In genomic region chr1:12502300-12503109, GRCh38 we compare ENCODE assay signal across 19 cellular contexts.
DNase-seq lines count a peak whose midpoint lies in the region; ATAC-seq, FAIRE-seq and TF ChIP-seq lines count a peak whose summit lies in the region.
"Had no signal": no experiment of that assay in that cellular context is flagged by ENCODE, and none has a peak within 500 bp of the region (broad histone marks: within the 10 kb centered on the region; RNA-seq: fewer than 3 reads in every experiment).

No MANE protein-coding gene starts in this region.

- no peak for TF ChIP-seq CTCF in PC-3 (conservative IDR thresholded peaks at IDR 0.05; ENCODE audit: low read depth, low read length)
- no peak for TF ChIP-seq CTCF in astrocyte (IDR thresholded peaks at IDR 0.05; ENCODE audit: insufficient read depth, low read depth, low read length)
- TF ChIP-seq CTCF in right atrium auricular region (IDR thresholded peaks at IDR 0.05), result no peak

- H3K9me2 ChIP-seq in PC-3 (replicated peaks; ENCODE audit: low read length), result no peaks in the 10 kb centered on the region

- H3K36me3 ChIP-seq in PC-3 (ENCODE audit: low read depth, low read length) (0 out of 2 replicates have a peak, but pooled peaks cover 10% of the 10 kb centered on the region), astrocyte (ENCODE audit: insufficient read depth, low read length) (peaks cover 2% of the 10 kb centered on the region), right atrium auricular region (peaks cover 17% of the 10 kb centered on the region)

- H3K36me3 Mint-ChIP-seq in astrocyte (ENCODE audit: low read depth, unreplicated experiment), result peaks cover 22% of the 10 kb centered on the region

- no peaks in the 10 kb centered on the region for H3K27me3 Mint-ChIP-seq in astrocyte (ENCODE audit: low read depth, unreplicated experiment)
- H3K27me3 Mint-ChIP-seq: CD4-positive, alpha-beta T cell had no signal

- H4K20me1 ChIP-seq in PC-3 (ENCODE audit: low read length), result no peaks in the 10 kb centered on the region
- H4K20me1 ChIP-seq in astrocyte (ENCODE audit: insufficient read depth, low read length), result no peaks in the 10 kb centered on the region

- H2AFZ ChIP-seq in PC-3 (ENCODE audit: low read length) (no peak overlapping the region), astrocyte (ENCODE audit: low read depth, low read length) (no peak overlapping the region)

- H3K27me3 ChIP-seq in PC-3 (ENCODE audit: low read length) (no peaks in the 10 kb centered on the region), astrocyte (ENCODE audit: insufficient read depth, low read length) (no peaks in the 10 kb centered on the region), right atrium auricular region (no peaks in the 10 kb centered on the region)
- H3K27me3 ChIP-seq: SJSA1, spleen, vagina had no signal

- no peaks in the 10 kb centered on the region for H3K4me1 Mint-ChIP-seq in astrocyte (ENCODE audit: low read depth, unreplicated experiment)

- H3K9me3 ChIP-seq in PC-3 (ENCODE audit: low read length), result no peaks in the 10 kb centered on the region
- H3K9me3 ChIP-seq in astrocyte (ENCODE audit: insufficient read depth, low read depth, low read length), result no peaks in the 10 kb centered on the region
- H3K9me3 ChIP-seq in right atrium auricular region, result no peaks in the 10 kb centered on the region
- H3K9me3 ChIP-seq: prostate gland, SJSA1, spleen, vagina had no signal

- H3K4me1 ChIP-seq in PC-3 (ENCODE audit: insufficient read depth, low read length) (peaks cover 20% of the 10 kb centered on the region), astrocyte (ENCODE audit: insufficient read depth, low read length) (peaks cover 11% of the 10 kb centered on the region), right atrium auricular region (peaks cover 0 to 25% of the 10 kb centered on the region in 2 donors)
- H3K4me1 ChIP-seq: prostate gland, spleen had no signal

- H3K9me3 Mint-ChIP-seq in astrocyte (ENCODE audit: unreplicated experiment), result no peaks in the 10 kb centered on the region
- H3K9me3 Mint-ChIP-seq: CD4-positive, alpha-beta T cell had no signal

- H3K4me3 ChIP-seq in PC-3 (ENCODE audit: low read length), result no peak overlapping the region
- H3K4me3 ChIP-seq in astrocyte (ENCODE audit: insufficient read depth, low read depth, low read length), result no peak overlapping the region
- no peak overlapping the region for H3K4me3 ChIP-seq in right atrium auricular region
- H3K4me3 ChIP-seq: prostate gland, SJSA1, spleen, vagina had no signal

- H3K9ac ChIP-seq in PC-3 (ENCODE audit: low read length) (no peak overlapping the region), astrocyte (ENCODE audit: low read length) (no peak overlapping the region)

- intact Hi-C loops in PC-3 (cut with micrococcal nuclease) (no loop called here), sciatic nerve (cut with DNase I) (no loop called here)

- no peak overlapping the region for H3K27ac ChIP-seq in PC-3 (ENCODE audit: low read length)
- no peak overlapping the region for H3K27ac ChIP-seq in astrocyte (ENCODE audit: low read depth, low read length)
- no peak overlapping the region for H3K27ac ChIP-seq in right atrium auricular region
- H3K27ac ChIP-seq: prostate gland, SJSA1, spleen, vagina had no signal

- H3F3A ChIP-seq in PC-3 (ENCODE audit: low read length, unreplicated experiment), result no peaks in the 10 kb centered on the region

- POLR2A ChIA-PET in PC-3 (lab: Charles Lee; ENCODE audit: unreplicated experiment), result interaction anchor here (0.5 to 0.6 kb wide), 2 partner anchors 25 to 69 kb away, joined by 3 read pairs; no protein-coding TSS in a partner anchor

- CTCF ChIA-PET in PC-3 (lab: Charles Lee), result no interaction called here

- DNase-seq in activated CD8-positive, alpha-beta memory T cell treated with anti-CD3 and anti-CD28 coated beads, Interleukin-2, amount 50 U/mL, for 48 hours, result peak; percentile 68
- DNase-seq in activated CD8-positive, alpha-beta memory T cell treated with anti-CD3 and anti-CD28 coated beads for 24 hours, result no peak
- DNase-seq in PC-3 (peak; percentile 27), astrocyte (ENCODE audit: low read depth) (no peak), sciatic nerve (ENCODE audit: low spot score) (peak; percentile 28), globus pallidus (ENCODE audit: low spot score) (no peak), right atrium auricular region (ENCODE audit: low spot score) (no peak)
- DNase-seq in stimulated activated naive CD4-positive, alpha-beta T cell (lab: John Stamatoyannopoulos, UW), result no peak
- DNase-seq: CD4-positive, alpha-beta T cell; DMS79 treated with DMSO at 0.1 percent for 48 hours; Kasumi-1; NCI-H1105 treated with DMSO at 0.1 percent for 48 hours; OCI-M1; spleen; T1000 had no signal

- no peak for FAIRE-seq in astrocyte (lab: Jason Lieb, UNC)
- FAIRE-seq: bronchial epithelial cell had no signal

- BruUV-seq in PC-3 (replicated peaks; lab: Mats Ljungman, UMichigan), result no TSS peak

- ATAC-seq in PC-3 (no peak), sciatic nerve (no peak)

- no peak overlapping the region for H3K27ac Mint-ChIP-seq in astrocyte (ENCODE audit: unreplicated experiment)
- H3K27ac Mint-ChIP-seq: CD4-positive, alpha-beta T cell had no signal

- H3K79me2 ChIP-seq in PC-3 (ENCODE audit: low read length) (no peaks in the 10 kb centered on the region), astrocyte (ENCODE audit: insufficient read depth, low read length) (no peaks in the 10 kb centered on the region)

- no peak overlapping the region for H3K4me3 Mint-ChIP-seq in astrocyte (ENCODE audit: unreplicated experiment)
- H3K4me3 Mint-ChIP-seq: CD4-positive, alpha-beta T cell had no signal

- H3K4me2 ChIP-seq in PC-3 (ENCODE audit: low read length) (no peak overlapping the region), astrocyte (ENCODE audit: low read length) (peak overlapping the region; percentile 33)

Comparison
In these comparisons a context has a peak if more than half of its experiments do, and no peak if none do; other contexts are left out.
1. DNase-seq: peak in activated CD8-positive, alpha-beta memory T cell treated with anti-CD3 and anti-CD28 coated beads, Interleukin-2, amount 50 U/mL, for 48 hours (single experiment), PC-3 (single experiment) and sciatic nerve (single experiment); none in activated CD8-positive, alpha-beta memory T cell treated with anti-CD3 and anti-CD28 coated beads for 24 hours (single experiment), astrocyte (single experiment), stimulated activated naive CD4-positive, alpha-beta T cell (0 of 6), globus pallidus (single experiment) and right atrium auricular region (single experiment).